In the genomic region with DNA sequence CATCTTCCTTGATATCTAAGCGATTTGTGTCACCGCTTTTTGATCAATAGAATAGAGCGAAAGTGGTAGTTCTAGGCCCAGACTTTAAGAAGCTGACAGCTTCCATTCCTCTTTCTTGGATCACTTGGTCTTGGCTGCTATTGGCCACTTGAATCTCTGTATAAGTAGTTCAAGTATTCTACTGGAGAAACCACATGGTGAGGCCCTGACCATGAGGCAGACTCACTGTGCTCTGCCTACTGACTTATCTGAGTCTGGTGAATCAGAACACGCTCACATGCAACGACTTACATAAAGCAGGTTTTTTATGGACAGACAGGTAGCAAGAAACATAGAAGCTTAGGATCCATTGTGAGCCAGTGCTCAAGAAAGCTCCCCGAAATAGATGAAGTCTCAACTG, we compare ENCODE assay signal across 25 cellular contexts. TPM values are rescaled to one million over a fixed set of nuclear protein-coding genes. Genes with fewer than 3 reads are reported as not detected.
DNase-seq lines count a peak whose midpoint lies in the region; ATAC-seq and TF ChIP-seq lines count a peak whose summit lies in the region.
"Had no signal": no experiment of that assay in that cellular context is flagged by ENCODE, and none has a peak within 500 bp of the region (broad histone marks: within the 10 kb centered on the region; RNA-seq: fewer than 3 reads in every experiment).

No MANE protein-coding gene starts in this region.

- H3K4me3 ChIP-seq in esophagus muscularis mucosa (no peak overlapping the region), upper lobe of right lung (no peak overlapping the region)
- H3K4me3 ChIP-seq: BLaER1, GM12878 had no signal

- peak; percentile 55 for ATAC-seq in upper lobe of right lung
- ATAC-seq: GM12878 had no signal

- intact Hi-C loops in esophagus muscularis mucosa (cut with DNase I), result no loop called here
- intact Hi-C loops in upper lobe of right lung (cut with DNase I), result no loop called here

- H3K9me3 ChIP-seq in esophagus muscularis mucosa (no peaks in the 10 kb centered on the region), upper lobe of right lung (no peaks in the 10 kb centered on the region)
- H3K9me3 ChIP-seq: BE2C, BLaER1 had no signal

- H3K36me3 ChIP-seq in esophagus muscularis mucosa, result no peaks in the 10 kb centered on the region
- no peaks in the 10 kb centered on the region for H3K36me3 ChIP-seq in upper lobe of right lung
- H3K36me3 ChIP-seq: BE2C, BLaER1 had no signal

- H3K27ac ChIP-seq in esophagus muscularis mucosa (replicated peaks in 1 of 4) (no peak overlapping the region), upper lobe of right lung (no peak overlapping the region)
- H3K27ac ChIP-seq: 22Rv1, BLaER1 had no signal

- DNase-seq in RKO (ENCODE audit: low spot score) (peak; percentile 22), esophagus muscularis mucosa (ENCODE audit: extremely low spot score) (peak; percentile 39), upper lobe of right lung (no peak), NCI-H187 treated with DMSO at 0.1 percent for 48 hours (lab: John Stamatoyannopoulos, UW) (no peak), A172 (ENCODE audit: low spot score) (no peak)
- DNase-seq: ACHN; BE2C; C1 segment of cervical spinal cord; CD4-positive, alpha-beta memory T cell; CD4-positive, CD25-positive, alpha-beta regulatory T cell; CD8-positive, alpha-beta memory T cell; COR-L47; DMS 273 treated with DMSO at 0.1 percent for 48 hours; DMS153; DMS53; DMS79; DND-41; EL; GDM1 had no signal

- TF ChIP-seq EP300 in esophagus muscularis mucosa (IDR thresholded peaks at IDR 0.05), result no peak

- WGBS in esophagus muscularis mucosa, result 97% methylated on average over 6 of the region's 6 CpGs

- H3K27me3 ChIP-seq in esophagus muscularis mucosa (no peaks in the 10 kb centered on the region), upper lobe of right lung (no peaks in the 10 kb centered on the region)
- H3K27me3 ChIP-seq: BLaER1 had no signal

- H3K4me1 ChIP-seq in esophagus muscularis mucosa (no peaks in the 10 kb centered on the region), upper lobe of right lung (no peaks in the 10 kb centered on the region)
- H3K4me1 ChIP-seq: BE2C, BLaER1 had no signal

- TF ChIP-seq CTCF in esophagus muscularis mucosa (IDR thresholded peaks at IDR 0.05), result no peak
- no peak for TF ChIP-seq CTCF in upper lobe of right lung (IDR thresholded peaks at IDR 0.05)

- no peak for TF ChIP-seq POLR2A in esophagus muscularis mucosa (IDR thresholded peaks at IDR 0.05; ENCODE audit: low read depth)

RNA-seq across cellular contexts. Expression of gene OLIG3, which starts 27.0 kb away (rescaled TPM):
- total RNA-seq in esophagus muscularis mucosa (under 1 TPM in 1 of 4 donors, not detected in 3; 0.32 TPM), upper lobe of right lung (not detected)
- not detected in 2 replicates for total RNA-seq in A172 (2014; rRNA removed; shearing (Covaris generic))
- total RNA-seq: A673; CD4-positive, alpha-beta memory T cell; CD4-positive, CD25-positive, alpha-beta regulatory T cell; Daoy; G401; GM12878 had no signal

Comparison
In these comparisons a context has a peak if more than half of its experiments do, and no peak if none do; other contexts are left out.
1. DNase-seq: peak in RKO (single experiment) and esophagus muscularis mucosa (single experiment); none in upper lobe of right lung (single experiment), NCI-H187 treated with DMSO at 0.1 percent for 48 hours (single experiment) and A172 (single experiment).